2 cellular contexts compared by ENCODE assay signal in the genomic region with DNA sequence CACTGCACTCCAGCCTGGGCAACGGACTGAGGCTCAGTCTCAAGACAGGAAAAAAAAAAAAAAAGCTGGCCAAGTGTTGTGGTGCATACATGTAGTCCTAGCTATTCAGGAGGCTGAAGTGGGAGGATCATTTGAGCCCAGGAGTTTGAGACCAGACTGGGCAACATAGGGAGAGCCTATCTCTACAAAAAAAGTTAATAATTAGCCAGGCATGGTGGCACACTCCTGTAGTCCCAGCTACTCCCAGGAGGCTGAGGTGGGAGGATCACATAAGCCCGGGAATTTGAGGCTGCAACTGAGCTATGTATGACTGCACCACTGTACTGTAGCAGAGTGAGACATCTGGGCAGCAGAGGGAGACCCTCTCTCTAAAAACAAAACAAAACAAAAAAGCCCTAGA.
A peak's percentile ranks its signal among the peaks of the same experiment; 100 is the strongest.
TF ChIP-seq lines count a peak whose summit lies in the region.

No MANE protein-coding gene starts in this region.

TF ChIP-seq in A549, 52 proteins besides CTCF, POLR2A, EP300 and RAD21 (continued from another document):
- TF ChIP-seq, protein P1, sequence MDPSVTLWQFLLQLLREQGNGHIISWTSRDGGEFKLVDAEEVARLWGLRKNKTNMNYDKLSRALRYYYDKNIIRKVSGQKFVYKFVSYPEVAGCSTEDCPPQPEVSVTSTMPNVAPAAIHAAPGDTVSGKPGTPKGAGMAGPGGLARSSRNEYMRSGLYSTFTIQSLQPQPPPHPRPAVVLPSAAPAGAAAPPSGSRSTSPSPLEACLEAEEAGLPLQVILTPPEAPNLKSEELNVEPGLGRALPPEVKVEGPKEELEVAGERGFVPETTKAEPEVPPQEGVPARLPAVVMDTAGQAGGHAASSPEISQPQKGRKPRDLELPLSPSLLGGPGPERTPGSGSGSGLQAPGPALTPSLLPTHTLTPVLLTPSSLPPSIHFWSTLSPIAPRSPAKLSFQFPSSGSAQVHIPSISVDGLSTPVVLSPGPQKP (IDR thresholded peaks at IDR 0.05; ENCODE audit: low read depth, low read length), result no peak
- no peak for TF ChIP-seq HOXB5 (CRISPR knock-in tag; IDR thresholded peaks at IDR 0.05)
- TF ChIP-seq, protein P2, sequence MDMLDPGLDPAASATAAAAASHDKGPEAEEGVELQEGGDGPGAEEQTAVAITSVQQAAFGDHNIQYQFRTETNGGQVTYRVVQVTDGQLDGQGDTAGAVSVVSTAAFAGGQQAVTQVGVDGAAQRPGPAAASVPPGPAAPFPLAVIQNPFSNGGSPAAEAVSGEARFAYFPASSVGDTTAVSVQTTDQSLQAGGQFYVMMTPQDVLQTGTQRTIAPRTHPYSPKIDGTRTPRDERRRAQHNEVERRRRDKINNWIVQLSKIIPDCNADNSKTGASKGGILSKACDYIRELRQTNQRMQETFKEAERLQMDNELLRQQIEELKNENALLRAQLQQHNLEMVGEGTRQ (IDR thresholded peaks at IDR 0.05), result no peak
- TF ChIP-seq ZNF302 (CRISPR knock-in tag; IDR thresholded peaks at IDR 0.05), result no peak
- TF ChIP-seq, protein P3, sequence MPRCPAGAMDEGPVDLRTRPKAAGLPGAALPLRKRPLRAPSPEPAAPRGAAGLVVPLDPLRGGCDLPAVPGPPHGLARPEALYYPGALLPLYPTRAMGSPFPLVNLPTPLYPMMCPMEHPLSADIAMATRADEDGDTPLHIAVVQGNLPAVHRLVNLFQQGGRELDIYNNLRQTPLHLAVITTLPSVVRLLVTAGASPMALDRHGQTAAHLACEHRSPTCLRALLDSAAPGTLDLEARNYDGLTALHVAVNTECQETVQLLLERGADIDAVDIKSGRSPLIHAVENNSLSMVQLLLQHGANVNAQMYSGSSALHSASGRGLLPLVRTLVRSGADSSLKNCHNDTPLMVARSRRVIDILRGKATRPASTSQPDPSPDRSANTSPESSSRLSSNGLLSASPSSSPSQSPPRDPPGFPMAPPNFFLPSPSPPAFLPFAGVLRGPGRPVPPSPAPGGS (IDR thresholded peaks at IDR 0.05), result no peak

TF ChIP-seq in HepG2, 621 proteins besides CTCF, POLR2A, EP300 and RAD21:
- TF ChIP-seq, protein P4, sequence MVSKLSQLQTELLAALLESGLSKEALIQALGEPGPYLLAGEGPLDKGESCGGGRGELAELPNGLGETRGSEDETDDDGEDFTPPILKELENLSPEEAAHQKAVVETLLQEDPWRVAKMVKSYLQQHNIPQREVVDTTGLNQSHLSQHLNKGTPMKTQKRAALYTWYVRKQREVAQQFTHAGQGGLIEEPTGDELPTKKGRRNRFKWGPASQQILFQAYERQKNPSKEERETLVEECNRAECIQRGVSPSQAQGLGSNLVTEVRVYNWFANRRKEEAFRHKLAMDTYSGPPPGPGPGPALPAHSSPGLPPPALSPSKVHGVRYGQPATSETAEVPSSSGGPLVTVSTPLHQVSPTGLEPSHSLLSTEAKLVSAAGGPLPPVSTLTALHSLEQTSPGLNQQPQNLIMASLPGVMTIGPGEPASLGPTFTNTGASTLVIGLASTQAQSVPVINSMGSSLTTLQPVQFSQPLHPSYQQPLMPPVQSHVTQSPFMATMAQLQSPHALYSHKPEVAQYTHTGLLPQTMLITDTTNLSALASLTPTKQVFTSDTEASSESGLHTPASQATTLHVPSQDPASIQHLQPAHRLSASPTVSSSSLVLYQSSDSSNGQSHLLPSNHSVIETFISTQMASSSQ (IDR thresholded peaks at IDR 0.05; ENCODE audit: low read depth), result peak; percentile 76
- TF ChIP-seq, protein P4 (CRISPR knock-in tag; IDR thresholded peaks at IDR 0.05; ENCODE audit: borderline replicate concordance), result peak; percentile 76; the same call in 1 of the 2 replicates
- peak; percentile 95 for TF ChIP-seq ZNF121 (CRISPR knock-in tag; IDR thresholded peaks at IDR 0.05)
- TF ChIP-seq, protein P5, sequence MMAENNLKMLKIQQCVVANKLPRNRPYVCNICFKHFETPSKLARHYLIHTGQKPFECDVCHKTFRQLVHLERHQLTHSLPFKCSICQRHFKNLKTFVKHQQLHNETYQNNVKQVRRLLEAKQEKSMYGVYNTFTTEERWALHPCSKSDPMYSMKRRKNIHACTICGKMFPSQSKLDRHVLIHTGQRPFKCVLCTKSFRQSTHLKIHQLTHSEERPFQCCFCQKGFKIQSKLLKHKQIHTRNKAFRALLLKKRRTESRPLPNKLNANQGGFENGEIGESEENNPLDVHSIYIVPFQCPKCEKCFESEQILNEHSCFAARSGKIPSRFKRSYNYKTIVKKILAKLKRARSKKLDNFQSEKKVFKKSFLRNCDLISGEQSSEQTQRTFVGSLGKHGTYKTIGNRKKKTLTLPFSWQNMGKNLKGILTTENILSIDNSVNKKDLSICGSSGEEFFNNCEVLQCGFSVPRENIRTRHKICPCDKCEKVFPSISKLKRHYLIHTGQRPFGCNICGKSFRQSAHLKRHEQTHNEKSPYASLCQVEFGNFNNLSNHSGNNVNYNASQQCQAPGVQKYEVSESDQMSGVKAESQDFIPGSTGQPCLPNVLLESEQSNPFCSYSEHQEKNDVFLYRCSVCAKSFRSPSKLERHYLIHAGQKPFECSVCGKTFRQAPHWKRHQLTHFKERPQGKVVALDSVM (CRISPR knock-in tag; IDR thresholded peaks at IDR 0.05), result peak; percentile 99
- TF ChIP-seq THAP8 (CRISPR knock-in tag; IDR thresholded peaks at IDR 0.05; ENCODE audit: borderline replicate concordance), result no peak
- TF ChIP-seq ARHGAP35 (CRISPR knock-in tag; IDR thresholded peaks at IDR 0.05; ENCODE audit: borderline replicate concordance), result no peak
TF ChIP-seq in HepG2: peak in this region for 3.
